ENCODE assay signal across 1 cellular context in the genomic region with DNA sequence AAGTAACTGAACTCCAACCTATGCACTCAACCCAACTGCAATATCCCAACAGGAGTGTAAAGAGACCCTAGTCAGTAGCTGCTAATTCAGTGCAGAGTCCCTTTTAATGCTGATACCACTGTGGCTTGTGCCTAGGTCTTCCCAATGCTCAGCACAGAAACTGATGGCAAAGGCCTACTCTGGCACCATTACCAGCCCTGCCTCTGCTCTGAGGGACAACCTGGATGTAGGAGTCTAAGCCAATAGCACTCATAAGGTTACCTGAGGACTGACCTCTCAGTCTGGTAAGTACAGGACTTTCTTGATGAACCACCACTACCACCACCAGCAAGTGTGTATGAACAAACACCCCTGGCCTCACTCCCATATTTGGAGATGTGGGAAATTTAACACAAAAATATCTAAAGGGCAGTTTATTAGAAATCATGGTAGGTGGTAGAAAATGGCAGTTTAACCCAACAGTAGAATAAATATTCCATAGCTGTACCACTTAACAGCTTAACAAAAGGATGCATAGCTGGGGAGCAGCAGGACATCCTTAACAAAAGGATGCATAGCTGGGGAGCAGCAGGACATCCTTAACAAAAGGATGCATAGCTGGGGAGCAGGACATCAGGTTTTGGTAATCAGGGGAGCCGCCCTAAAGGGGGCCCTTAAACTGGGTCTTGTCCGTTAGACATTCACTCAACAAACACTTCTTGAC.
TF ChIP-seq lines count a peak whose summit lies in the region.

No MANE protein-coding gene starts in this region.

TF ChIP-seq in K562, 482 proteins besides CTCF, POLR2A, EP300 and RAD21 (continued from another document):
- TF ChIP-seq ZNF354B (CRISPR knock-in tag; IDR thresholded peaks at IDR 0.05) (no peak), PCBP2 (IDR thresholded peaks at IDR 0.05; ENCODE audit: low read depth, low read length, poor library complexity, severe bottlenecking) (no peak), SMC3 (conservative IDR thresholded peaks at IDR 0.05; ENCODE audit: insufficient read depth, low read depth, low read length) (no peak), CBFA2T3 (IDR thresholded peaks at IDR 0.05) (no peak), SRF (CRISPR knock-in tag; IDR thresholded peaks at IDR 0.05) (no peak), HSF4 (CRISPR knock-in tag; IDR thresholded peaks at IDR 0.05; ENCODE audit: borderline replicate concordance) (no peak), ZNF644 (tag; IDR thresholded peaks at IDR 0.05; ENCODE audit: low read depth) (no peak), NFIC (IDR thresholded peaks at IDR 0.05) (no peak), THRB (CRISPR knock-in tag; conservative IDR thresholded peaks at IDR 0.05) (no peak), ZNF764 (CRISPR knock-in tag; IDR thresholded peaks at IDR 0.05; ENCODE audit: low read depth) (no peak), NKRF (IDR thresholded peaks at IDR 0.05; ENCODE audit: borderline replicate concordance) (no peak), TGIF2 (CRISPR knock-in tag; IDR thresholded peaks at IDR 0.05) (no peak), TBL1XR1 (IDR thresholded peaks at IDR 0.05; ENCODE audit: low read length in 2 of 2) (no peak), SOX6 (IDR thresholded peaks at IDR 0.05) (no peak)
- TF ChIP-seq, protein P1, sequence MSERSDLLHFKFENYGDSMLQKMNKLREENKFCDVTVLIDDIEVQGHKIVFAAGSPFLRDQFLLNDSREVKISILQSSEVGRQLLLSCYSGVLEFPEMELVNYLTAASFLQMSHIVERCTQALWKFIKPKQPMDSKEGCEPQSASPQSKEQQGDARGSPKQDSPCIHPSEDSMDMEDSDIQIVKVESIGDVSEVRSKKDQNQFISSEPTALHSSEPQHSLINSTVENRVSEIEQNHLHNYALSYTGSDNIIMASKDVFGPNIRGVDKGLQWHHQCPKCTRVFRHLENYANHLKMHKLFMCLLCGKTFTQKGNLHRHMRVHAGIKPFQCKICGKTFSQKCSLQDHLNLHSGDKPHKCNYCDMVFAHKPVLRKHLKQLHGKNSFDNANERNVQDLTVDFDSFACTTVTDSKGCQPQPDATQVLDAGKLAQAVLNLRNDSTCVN (CRISPR knock-in tag; IDR thresholded peaks at IDR 0.05): no peak
- TF ChIP-seq, protein P2, sequence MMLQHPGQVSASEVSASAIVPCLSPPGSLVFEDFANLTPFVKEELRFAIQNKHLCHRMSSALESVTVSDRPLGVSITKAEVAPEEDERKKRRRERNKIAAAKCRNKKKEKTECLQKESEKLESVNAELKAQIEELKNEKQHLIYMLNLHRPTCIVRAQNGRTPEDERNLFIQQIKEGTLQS (IDR thresholded peaks at IDR 0.05): no peak
- TF ChIP-seq, protein P2 (CRISPR knock-in tag; conservative IDR thresholded peaks at IDR 0.05): no peak
- TF ChIP-seq, protein P3, sequence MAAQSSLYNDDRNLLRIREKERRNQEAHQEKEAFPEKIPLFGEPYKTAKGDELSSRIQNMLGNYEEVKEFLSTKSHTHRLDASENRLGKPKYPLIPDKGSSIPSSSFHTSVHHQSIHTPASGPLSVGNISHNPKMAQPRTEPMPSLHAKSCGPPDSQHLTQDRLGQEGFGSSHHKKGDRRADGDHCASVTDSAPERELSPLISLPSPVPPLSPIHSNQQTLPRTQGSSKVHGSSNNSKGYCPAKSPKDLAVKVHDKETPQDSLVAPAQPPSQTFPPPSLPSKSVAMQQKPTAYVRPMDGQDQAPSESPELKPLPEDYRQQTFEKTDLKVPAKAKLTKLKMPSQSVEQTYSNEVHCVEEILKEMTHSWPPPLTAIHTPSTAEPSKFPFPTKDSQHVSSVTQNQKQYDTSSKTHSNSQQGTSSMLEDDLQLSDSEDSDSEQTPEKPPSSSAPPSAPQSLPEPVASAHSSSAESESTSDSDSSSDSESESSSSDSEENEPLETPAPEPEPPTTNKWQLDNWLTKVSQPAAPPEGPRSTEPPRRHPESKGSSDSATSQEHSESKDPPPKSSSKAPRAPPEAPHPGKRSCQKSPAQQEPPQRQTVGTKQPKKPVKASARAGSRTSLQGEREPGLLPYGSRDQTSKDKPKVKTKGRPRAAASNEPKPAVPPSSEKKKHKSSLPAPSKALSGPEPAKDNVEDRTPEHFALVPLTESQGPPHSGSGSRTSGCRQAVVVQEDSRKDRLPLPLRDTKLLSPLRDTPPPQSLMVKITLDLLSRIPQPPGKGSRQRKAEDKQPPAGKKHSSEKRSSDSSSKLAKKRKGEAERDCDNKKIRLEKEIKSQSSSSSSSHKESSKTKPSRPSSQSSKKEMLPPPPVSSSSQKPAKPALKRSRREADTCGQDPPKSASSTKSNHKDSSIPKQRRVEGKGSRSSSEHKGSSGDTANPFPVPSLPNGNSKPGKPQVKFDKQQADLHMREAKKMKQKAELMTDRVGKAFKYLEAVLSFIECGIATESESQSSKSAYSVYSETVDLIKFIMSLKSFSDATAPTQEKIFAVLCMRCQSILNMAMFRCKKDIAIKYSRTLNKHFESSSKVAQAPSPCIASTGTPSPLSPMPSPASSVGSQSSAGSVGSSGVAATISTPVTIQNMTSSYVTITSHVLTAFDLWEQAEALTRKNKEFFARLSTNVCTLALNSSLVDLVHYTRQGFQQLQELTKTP (IDR thresholded peaks at IDR 0.05; ENCODE audit: low read depth in 1 of 2, partially characterized antibody in 2 of 2): no peak
